ENCODE assay signal across 32 cellular contexts in the genomic region with DNA sequence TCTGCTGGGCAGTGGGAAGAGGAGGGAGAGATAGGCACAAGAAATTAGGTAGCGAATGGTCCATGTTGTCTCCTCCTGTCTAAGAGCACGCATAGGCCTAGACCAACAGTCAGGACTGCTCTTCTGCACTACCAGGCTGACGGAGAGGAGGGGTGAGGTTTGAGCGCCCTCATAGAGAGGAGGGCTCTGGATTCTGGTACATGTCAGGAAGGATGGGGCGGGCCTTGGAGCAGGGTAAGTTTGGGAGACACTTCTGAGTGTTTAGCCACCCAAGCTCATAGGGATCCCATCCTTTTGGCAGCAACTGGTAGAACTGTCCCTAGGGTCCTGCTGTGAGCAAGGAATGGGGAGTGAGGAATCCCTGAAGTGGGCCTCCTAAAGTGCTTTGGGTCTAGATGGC.
"Had no signal": no experiment of that assay in that cellular context is flagged by ENCODE, and none has a peak within 500 bp of the region (broad histone marks: within the 10 kb centered on the region; RNA-seq: fewer than 3 reads in every experiment).

No MANE protein-coding gene starts in this region.

- H3K36me3 Mint-ChIP-seq: activated CD8-positive, alpha-beta memory T cell treated with anti-CD3 and anti-CD28 coated beads, Interleukin-2, amount 10 ng/mL, durations not matched to agents 7 days and 5 days; activated naive CD4-positive, alpha-beta T cell treated with anti-CD3 and anti-CD28 coated beads, Interleukin-2, amount 10 ng/mL, durations not matched to agents 7 days and 5 days; activated naive CD8-positive, alpha-beta T cell treated with anti-CD3 and anti-CD28 coated beads, Interleukin-2, amount 10 ng/mL, durations not matched to agents 7 days and 5 days had no signal

- H3K9me3 Mint-ChIP-seq: activated CD4-positive, alpha-beta memory T cell treated with anti-CD3 and anti-CD28 coated beads, Interleukin-2, amount 10 ng/mL, durations not matched to agents 7 days and 5 days; activated CD4-positive, alpha-beta T cell treated with anti-CD3 and anti-CD28 coated beads, Interleukin-2, amount 10 ng/mL, durations not matched to agents 7 days and 5 days; activated naive CD4-positive, alpha-beta T cell treated with anti-CD3 and anti-CD28 coated beads, Interleukin-2, amount 10 ng/mL, durations not matched to agents 7 days and 5 days; activated naive CD4-positive, alpha-beta T cell treated with anti-CD3 and anti-CD28 coated beads, Interleukin-2, amount 50 U/mL, for 24 hours; activated naive CD8-positive, alpha-beta T cell treated with anti-CD3 and anti-CD28 coated beads, Interleukin-2, amount 10 ng/mL, durations not matched to agents 7 days and 5 days; activated naive CD8-positive, alpha-beta T cell treated with anti-CD3 and anti-CD28 coated beads, Interleukin-2, amount 50 U/mL, for 24 hours; activated T-cell treated with anti-CD3 and anti-CD28 coated beads, Interleukin-2, amount 50 U/mL, for 24 hours; activated T-helper 2 cell treated with anti-CD3 and anti-CD28 coated beads, Interferon-gamma antibody, Interleukin-2, Interleukin-4, amounts not matched to agents 10 μg/mL and 5 μg/mL and 100 μg/mL, durations not matched to agents 14 hours and 24 hours and 36 hours; brain; T-helper 1 cell treated with Interleukin-12 subunit alpha and Interleukin-12 subunit beta and Interleukin-4 antibody, amounts not matched to agents 30 μg/mL and 1 μg/mL, for 36 hours; T-helper 2 cell treated with Interferon-gamma antibody and Interleukin-4, amounts not matched to agents 5 μg/mL and 100 μg/mL, for 36 hours had no signal

- H3K27me3 Mint-ChIP-seq: activated CD4-positive, alpha-beta memory T cell treated with anti-CD3 and anti-CD28 coated beads, Interleukin-2, amount 10 ng/mL, durations not matched to agents 7 days and 5 days; activated CD4-positive, alpha-beta T cell treated with anti-CD3 and anti-CD28 coated beads for 36 hours; activated CD4-positive, alpha-beta T cell treated with anti-CD3 and anti-CD28 coated beads, Interleukin-2, amount 10 ng/mL, durations not matched to agents 7 days and 5 days; activated CD8-positive, alpha-beta memory T cell treated with anti-CD3 and anti-CD28 coated beads, Interleukin-2, amount 10 ng/mL, durations not matched to agents 7 days and 5 days; activated naive CD4-positive, alpha-beta T cell treated with anti-CD3 and anti-CD28 coated beads, Interleukin-2, amount 10 ng/mL, durations not matched to agents 7 days and 5 days; activated naive CD4-positive, alpha-beta T cell treated with anti-CD3 and anti-CD28 coated beads, Interleukin-2, amount 50 U/mL, for 24 hours; activated naive CD8-positive, alpha-beta T cell; activated naive CD8-positive, alpha-beta T cell treated with anti-CD3 and anti-CD28 coated beads, Interleukin-2, amount 10 ng/mL, durations not matched to agents 7 days and 5 days; activated naive CD8-positive, alpha-beta T cell treated with anti-CD3 and anti-CD28 coated beads, Interleukin-2, amount 50 U/mL, for 24 hours; activated T-cell treated with anti-CD3 and anti-CD28 coated beads, Interleukin-2, amount 50 U/mL, for 24 hours had no signal

- DNase-seq: activated CD4-positive, alpha-beta memory T cell treated with anti-CD3 and anti-CD28 coated beads, Interleukin-2, amount 10 ng/mL, durations not matched to agents 7 days and 5 days; activated CD4-positive, alpha-beta T cell treated with anti-CD3 and anti-CD28 coated beads for 1 hour; activated CD4-positive, alpha-beta T cell treated with anti-CD3 and anti-CD28 coated beads for 36 hours; activated CD4-positive, alpha-beta T cell treated with anti-CD3 and anti-CD28 coated beads for 48 hours; activated CD4-positive, alpha-beta T cell treated with anti-CD3 and anti-CD28 coated beads, Interleukin-2, amount 10 ng/mL, durations not matched to agents 7 days and 5 days; activated CD4-positive, alpha-beta T cell treated with anti-CD3 and anti-CD28 coated beads, Interleukin-2, amount 50 U/mL, for 48 hours; activated CD4-positive, CD25-positive, alpha-beta regulatory T cell; activated CD8-positive, alpha-beta memory T cell treated with anti-CD3 and anti-CD28 coated beads for 24 hours; activated CD8-positive, alpha-beta memory T cell treated with anti-CD3 and anti-CD28 coated beads, Interleukin-2, amount 10 ng/mL, durations not matched to agents 7 days and 5 days; activated CD8-positive, alpha-beta memory T cell treated with anti-CD3 and anti-CD28 coated beads, Interleukin-2, amount 50 U/mL, for 48 hours; activated CD8-positive, alpha-beta T cell treated with anti-CD3 and anti-CD28 coated beads, Interleukin-2, amount 10 ng/mL, durations not matched to agents 7 days and 5 days; activated effector memory CD4-positive, alpha-beta T cell treated with Interleukin-2 at 50 U/mL for 16 hours; activated gamma-delta T cell; activated naive CD4-positive, alpha-beta T cell treated with anti-CD3 and anti-CD28 coated beads, Interleukin-2, amount 10 ng/mL, durations not matched to agents 7 days and 5 days; activated naive CD4-positive, alpha-beta T cell treated with Interleukin-2 at 50 U/mL for 16 hours; activated naive CD8-positive, alpha-beta T cell treated with anti-CD3 and anti-CD28 coated beads, Interleukin-2, amount 10 ng/mL, durations not matched to agents 7 days and 5 days; activated naive CD8-positive, alpha-beta T cell treated with anti-CD3 and anti-CD28 coated beads, Interleukin-2, amount 50 U/mL, for 24 hours; activated T-cell treated with anti-CD3 and anti-CD28 coated beads, Interleukin-2, amount 50 U/mL, for 24 hours; activated T-cell treated with anti-CD3 and anti-CD28 coated beads, Interleukin-2, amount 50 U/mL, for 48 hours; amygdala; anterior cingulate cortex; central memory CD4-positive, alpha-beta T cell; T-helper 1 cell; T-helper 2 cell; T-helper 9 cell had no signal

- H3K4me1 Mint-ChIP-seq: activated CD4-positive, alpha-beta memory T cell treated with anti-CD3 and anti-CD28 coated beads, Interleukin-2, amount 10 ng/mL, durations not matched to agents 7 days and 5 days; activated CD4-positive, alpha-beta T cell treated with anti-CD3 and anti-CD28 coated beads for 36 hours; activated CD4-positive, alpha-beta T cell treated with anti-CD3 and anti-CD28 coated beads, Interleukin-2, amount 10 ng/mL, durations not matched to agents 7 days and 5 days; activated CD8-positive, alpha-beta memory T cell treated with anti-CD3 and anti-CD28 coated beads, Interleukin-2, amount 10 ng/mL, durations not matched to agents 7 days and 5 days; activated naive CD4-positive, alpha-beta T cell treated with anti-CD3 and anti-CD28 coated beads, Interleukin-2, amount 10 ng/mL, durations not matched to agents 7 days and 5 days; activated naive CD4-positive, alpha-beta T cell treated with anti-CD3 and anti-CD28 coated beads, Interleukin-2, amount 50 U/mL, for 24 hours; activated naive CD8-positive, alpha-beta T cell treated with anti-CD3 and anti-CD28 coated beads, Interleukin-2, amount 10 ng/mL, durations not matched to agents 7 days and 5 days; activated naive CD8-positive, alpha-beta T cell treated with anti-CD3 and anti-CD28 coated beads, Interleukin-2, amount 50 U/mL, for 24 hours; brain had no signal

- ATAC-seq: activated CD4-positive, alpha-beta T cell treated with anti-CD3 and anti-CD28 coated beads for 36 hours; activated CD4-positive, CD25-positive, alpha-beta regulatory T cell treated with anti-CD3 and anti-CD28 coated beads, Interleukin-2, amount 50 U/mL, for 24 hours; activated CD8-positive, alpha-beta memory T cell treated with anti-CD3 and anti-CD28 coated beads, Interleukin-2, amount 10 ng/mL, durations not matched to agents 7 days and 5 days; activated CD8-positive, alpha-beta T cell treated with anti-CD3 and anti-CD28 coated beads, Interleukin-2, amount 10 ng/mL, durations not matched to agents 7 days and 5 days; activated naive CD8-positive, alpha-beta T cell treated with anti-CD3 and anti-CD28 coated beads, Interleukin-2, amount 50 U/mL, for 24 hours had no signal

- H3K4me3 Mint-ChIP-seq: activated CD4-positive, alpha-beta memory T cell treated with anti-CD3 and anti-CD28 coated beads, Interleukin-2, amount 10 ng/mL, durations not matched to agents 7 days and 5 days; activated CD4-positive, alpha-beta T cell treated with anti-CD3 and anti-CD28 coated beads for 36 hours; activated CD4-positive, alpha-beta T cell treated with anti-CD3 and anti-CD28 coated beads, Interleukin-2, amount 10 ng/mL, durations not matched to agents 7 days and 5 days; activated CD8-positive, alpha-beta memory T cell treated with anti-CD3 and anti-CD28 coated beads, Interleukin-2, amount 10 ng/mL, durations not matched to agents 7 days and 5 days; activated CD8-positive, alpha-beta T cell treated with anti-CD3 and anti-CD28 coated beads, Interleukin-2, amount 10 ng/mL, durations not matched to agents 7 days and 5 days; activated naive CD4-positive, alpha-beta T cell treated with anti-CD3 and anti-CD28 coated beads, Interleukin-2, amount 10 ng/mL, durations not matched to agents 7 days and 5 days; activated naive CD4-positive, alpha-beta T cell treated with anti-CD3 and anti-CD28 coated beads, Interleukin-2, amount 50 U/mL, for 24 hours; activated naive CD8-positive, alpha-beta T cell; activated naive CD8-positive, alpha-beta T cell treated with anti-CD3 and anti-CD28 coated beads, Interleukin-2, amount 10 ng/mL, durations not matched to agents 7 days and 5 days; activated naive CD8-positive, alpha-beta T cell treated with anti-CD3 and anti-CD28 coated beads, Interleukin-2, amount 50 U/mL, for 24 hours; activated T-cell treated with anti-CD3 and anti-CD28 coated beads, Interleukin-2, amount 50 U/mL, for 24 hours; brain; T-helper 1 cell treated with Interleukin-12 subunit alpha and Interleukin-12 subunit beta and Interleukin-4 antibody, amounts not matched to agents 30 μg/mL and 1 μg/mL, for 36 hours; T-helper 2 cell treated with Interferon-gamma antibody and Interleukin-4, amounts not matched to agents 5 μg/mL and 100 μg/mL, for 36 hours had no signal

- H3K27ac Mint-ChIP-seq: activated CD4-positive, alpha-beta memory T cell treated with anti-CD3 and anti-CD28 coated beads, Interleukin-2, amount 10 ng/mL, durations not matched to agents 7 days and 5 days; activated CD4-positive, alpha-beta T cell treated with anti-CD3 and anti-CD28 coated beads for 36 hours; activated CD4-positive, alpha-beta T cell treated with anti-CD3 and anti-CD28 coated beads, Interleukin-2, amount 10 ng/mL, durations not matched to agents 7 days and 5 days; activated CD8-positive, alpha-beta memory T cell treated with anti-CD3 and anti-CD28 coated beads, Interleukin-2, amount 10 ng/mL, durations not matched to agents 7 days and 5 days; activated CD8-positive, alpha-beta T cell treated with anti-CD3 and anti-CD28 coated beads, Interleukin-2, amount 10 ng/mL, durations not matched to agents 7 days and 5 days; activated naive CD4-positive, alpha-beta T cell treated with anti-CD3 and anti-CD28 coated beads, Interleukin-2, amount 10 ng/mL, durations not matched to agents 7 days and 5 days; activated naive CD4-positive, alpha-beta T cell treated with anti-CD3 and anti-CD28 coated beads, Interleukin-2, amount 50 U/mL, for 24 hours; activated naive CD8-positive, alpha-beta T cell; activated naive CD8-positive, alpha-beta T cell treated with anti-CD3 and anti-CD28 coated beads, Interleukin-2, amount 10 ng/mL, durations not matched to agents 7 days and 5 days; activated naive CD8-positive, alpha-beta T cell treated with anti-CD3 and anti-CD28 coated beads, Interleukin-2, amount 50 U/mL, for 24 hours; activated T-cell treated with anti-CD3 and anti-CD28 coated beads, Interleukin-2, amount 50 U/mL, for 24 hours; activated T-helper 2 cell treated with anti-CD3 and anti-CD28 coated beads, Interferon-gamma antibody, Interleukin-2, Interleukin-4, amounts not matched to agents 10 μg/mL and 5 μg/mL and 100 μg/mL, durations not matched to agents 14 hours and 24 hours and 36 hours; brain; T-helper 1 cell treated with Interleukin-12 subunit alpha and Interleukin-12 subunit beta and Interleukin-4 antibody, amounts not matched to agents 30 μg/mL and 1 μg/mL, for 36 hours; T-helper 2 cell treated with Interferon-gamma antibody and Interleukin-4, amounts not matched to agents 5 μg/mL and 100 μg/mL, for 36 hours had no signal
